ENCODE assay signal across 1 cellular context in the genomic region with DNA sequence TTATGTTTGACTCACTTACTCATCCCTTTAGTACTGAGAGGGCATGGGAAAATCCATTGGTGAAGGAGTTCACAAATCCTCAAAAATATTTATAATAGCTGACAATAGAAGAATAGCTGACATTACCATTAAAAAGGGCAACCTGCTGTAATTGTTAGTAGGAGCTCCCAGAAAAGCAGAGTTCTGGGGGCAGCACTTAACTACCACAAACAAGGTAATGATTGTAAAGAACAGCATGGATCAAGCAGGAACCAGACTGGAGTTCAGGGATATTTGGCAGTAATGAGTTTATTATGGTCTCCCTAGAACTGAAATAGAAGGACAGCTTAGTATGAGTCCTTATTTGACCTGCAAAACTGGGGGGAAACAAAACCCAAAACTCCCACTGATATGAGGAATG.
TF ChIP-seq lines count a peak whose summit lies in the region.

No MANE protein-coding gene starts in this region.

TF ChIP-seq in H1, 55 proteins besides CTCF, POLR2A, EP300 and RAD21:
- TF ChIP-seq PHF8 (conservative IDR thresholded peaks at IDR 0.05; ENCODE audit: low read depth, low read length) (no peak), SUZ12 (IDR thresholded peaks at IDR 0.05; ENCODE audit: low read length) (no peak), CHD7 (IDR thresholded peaks at IDR 0.05; ENCODE audit: insufficient replicate concordance, low read length) (peak; percentile 74), NANOG (IDR thresholded peaks at IDR 0.05; ENCODE audit: insufficient read depth, low read depth, low read length, poor library complexity, severe bottlenecking) (peak; percentile 9), SP2 (IDR thresholded peaks at IDR 0.05; ENCODE audit: low read length) (no peak), GTF2F1 (IDR thresholded peaks at IDR 0.05; ENCODE audit: borderline replicate concordance, low read depth, low read length) (no peak), CHD2 (IDR thresholded peaks at IDR 0.05; ENCODE audit: low read length) (no peak), FOSL1 (IDR thresholded peaks at IDR 0.05; ENCODE audit: insufficient read depth, low read depth, low read length) (no peak), SIN3A (conservative IDR thresholded peaks at IDR 0.05 in 1 of 2, IDR thresholded peaks at IDR 0.05 in 1 of 2; ENCODE audit: low read depth in 1 of 2, low read length in 2 of 2) (no peak), CBX5 (IDR thresholded peaks at IDR 0.05; ENCODE audit: low read depth, low read length) (no peak)
